Comparison of ENCODE assay signal across 8 cellular contexts in genomic region chr9:34047864-34048729, GRCh38. TPM values are rescaled to one million over a fixed set of nuclear protein-coding genes. Genes with fewer than 3 reads are reported as not detected.
A peak's percentile ranks its signal among the peaks of the same experiment; 100 is the strongest.
DNase-seq lines count a peak whose midpoint lies in the region; ATAC-seq and TF ChIP-seq lines count a peak whose summit lies in the region.

No MANE protein-coding gene starts in this region.

- no peaks in the 10 kb centered on the region for H3K9me3 Mint-ChIP-seq in activated CD4-positive, alpha-beta T cell treated with anti-CD3 and anti-CD28 coated beads for 36 hours (ENCODE audit: low read depth)

- ATAC-seq in HG02610 (IDR thresholded peaks at IDR 0.05; ENCODE audit: unreplicated experiment), result peak; percentile 24
- ATAC-seq in activated CD4-positive, alpha-beta T cell treated with anti-CD3 and anti-CD28 coated beads for 36 hours, result peak; percentile 30

- intact Hi-C loops in activated CD4-positive, alpha-beta T cell treated with anti-CD3 and anti-CD28 coated beads for 36 hours (cut with DNase I, micrococcal nuclease), result loop anchor here (1.0 to 10.0 kb wide), 7 partner anchors 26 to 1047 kb away; partner anchors contain the start of genes APTX (in 1 of the 2), CCL27 (in 1 of the 2), RPP25L (in 1 of the 2) and UBAP1 (in 1 of the 2)

- H3K4me3 ChIP-seq in mesodermal cell (ENCODE audit: extremely low read depth, insufficient read depth, low read length, poor library complexity, severe bottlenecking), result peak overlapping the region; percentile 95

- peaks cover 13% of the 10 kb centered on the region for H3K4me1 ChIP-seq in mesodermal cell (ENCODE audit: control insufficient read depth, insufficient read depth, low read length, poor library complexity, severe bottlenecking)

- TF ChIP-seq CTCF in GM13977 (IDR thresholded peaks at IDR 0.05; ENCODE audit: extremely low read depth, insufficient read depth, missing control alignments), result no peak

- H3K36me3 Mint-ChIP-seq in activated CD4-positive, alpha-beta T cell treated with anti-CD3 and anti-CD28 coated beads for 36 hours (ENCODE audit: low read depth), result peaks cover 11% of the 10 kb centered on the region

- no peaks in the 10 kb centered on the region for H3K9me3 ChIP-seq in mesodermal cell (ENCODE audit: control insufficient read depth, low read length)

- peaks cover 38% of the 10 kb centered on the region for H3K4me1 Mint-ChIP-seq in activated CD4-positive, alpha-beta T cell treated with anti-CD3 and anti-CD28 coated beads for 36 hours

- peak overlapping the region; percentile 98 for H3K27ac ChIP-seq in mesodermal cell (ENCODE audit: low read depth, low read length, severe bottlenecking)

- in situ Hi-C loops in GM13977 (cut with MboI; ENCODE audit: low pct_unique_long_range_greater_than_20kb, low sequenced_read_pairs, unreplicated experiment), result no loop called here

- peaks cover 24% of the 10 kb centered on the region for H3K36me3 ChIP-seq in mesodermal cell (ENCODE audit: control insufficient read depth, insufficient read depth, low read length)

- H3K27ac Mint-ChIP-seq in activated CD4-positive, alpha-beta T cell treated with anti-CD3 and anti-CD28 coated beads for 36 hours, result peak overlapping the region; percentile 99

- WGBS in mesodermal cell (ENCODE audit: insufficient coverage in 2 of 2), 2 experiments, result 1 to 3% methylated on average over 24 to 26 of the region's 30 CpGs

- CTCF ChIA-PET in activated CD4-positive, alpha-beta T cell treated with anti-CD3 and anti-CD28 coated beads for 36 hours (lab: Charles Lee), result interaction anchor here (0.6 to 1.5 kb wide), 3 partner anchors 26 to 651 kb away, joined by 3 to 7 read pairs (median 4); no protein-coding TSS in a partner anchor

- no peaks in the 10 kb centered on the region for H3K27me3 Mint-ChIP-seq in activated CD4-positive, alpha-beta T cell treated with anti-CD3 and anti-CD28 coated beads for 36 hours

- POLR2A ChIA-PET in activated CD4-positive, alpha-beta T cell treated with anti-CD3 and anti-CD28 coated beads for 36 hours (lab: Charles Lee), result interaction anchor here (0.5 to 2.1 kb wide), 9 partner anchors 16 to 1047 kb away, joined by 3 to 10 read pairs (median 5); partner anchors contain the start of genes UBAP1 and UBE2R2

- H3K4me3 Mint-ChIP-seq in activated CD4-positive, alpha-beta T cell treated with anti-CD3 and anti-CD28 coated beads for 36 hours, result peak overlapping the region; percentile 90

- DNase-seq in GM13977 (ENCODE audit: low spot score) (peak; percentile 39), NCI-H128 (lab: John Stamatoyannopoulos, UW; ENCODE audit: unreplicated experiment) (peak; percentile 19), dermis blood vessel endothelial cell (peak; percentile 48), ecto neural progenitor cell (ENCODE audit: low spot score) (no peak)
- peak; percentile 74 for DNase-seq in activated CD4-positive, alpha-beta T cell treated with anti-CD3 and anti-CD28 coated beads for 36 hours
- peak; percentile 43 to 53 for DNase-seq in stimulated activated CD8-positive, alpha-beta memory T cell treated with anti-CD3 and anti-CD28 coated beads, Interleukin-2, amount 100 ng/mL, for 48 hours (ENCODE audit: low read depth in 2 of 2)

RNA-seq across cellular contexts. Expression of gene UBAP2, which starts 0.6 kb away (rescaled TPM):
- total RNA-seq in activated CD4-positive, alpha-beta T cell treated with anti-CD3 and anti-CD28 coated beads for 36 hours, result 10 to 100 TPM; 42.7 to 50.8 TPM
- 28.4 and 31.8 TPM in 2 replicates for total RNA-seq in dermis blood vessel endothelial cell
- polyA plus RNA-seq in mesodermal cell (2013, experiment 1 of 2), result 38.2 TPM
- polyA plus RNA-seq in mesodermal cell (2013, experiment 2 of 2), result 32.1 TPM
